In the genomic region with DNA sequence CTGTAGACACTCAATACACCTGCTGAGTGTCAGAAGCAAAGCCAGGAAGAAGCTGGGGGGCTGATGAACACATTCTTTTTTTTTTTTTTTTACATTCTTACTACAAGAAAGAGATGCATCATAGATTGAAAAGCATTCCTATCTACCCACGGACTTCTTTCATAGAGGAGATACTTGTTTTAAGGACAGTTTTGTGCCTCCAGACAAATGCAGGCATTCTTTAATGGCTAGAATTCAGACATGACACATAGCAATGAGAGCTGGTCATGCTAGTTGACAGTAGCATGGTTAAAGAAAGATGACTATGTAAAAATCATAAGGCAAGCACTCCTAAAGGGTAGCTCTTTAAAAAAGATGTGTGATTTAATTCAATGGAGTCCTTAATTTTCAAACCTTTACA, we compare ENCODE assay signal across 15 cellular contexts.
DNase-seq lines count a peak whose midpoint lies in the region; ATAC-seq and TF ChIP-seq lines count a peak whose summit lies in the region.
"Had no signal": no experiment of that assay in that cellular context is flagged by ENCODE, and none has a peak within 500 bp of the region (broad histone marks: within the 10 kb centered on the region; RNA-seq: fewer than 3 reads in every experiment).

No MANE protein-coding gene starts in this region.

- in situ Hi-C loops in SK-MEL-5 (cut with HindIII; ENCODE audit: low pct_unique_long_range_greater_than_20kb, low sequenced_read_pairs), result no loop called here

- no peaks in the 10 kb centered on the region for H3K36me3 Mint-ChIP-seq in T-helper 2 cell treated with Interferon-gamma antibody and Interleukin-4, amounts not matched to agents 5 μg/mL and 100 μg/mL, for 36 hours (ENCODE audit: low read depth)
- H3K36me3 Mint-ChIP-seq: CD14-positive monocyte had no signal

- no peak overlapping the region for H3K27ac Mint-ChIP-seq in T-helper 2 cell treated with Interferon-gamma antibody and Interleukin-4, amounts not matched to agents 5 μg/mL and 100 μg/mL, for 36 hours
- H3K27ac Mint-ChIP-seq: CD14-positive monocyte had no signal

- H3K4me3 Mint-ChIP-seq in T-helper 2 cell treated with Interferon-gamma antibody and Interleukin-4, amounts not matched to agents 5 μg/mL and 100 μg/mL, for 36 hours, result no peak overlapping the region
- H3K4me3 Mint-ChIP-seq: CD14-positive monocyte had no signal

- peak; percentile 38 for ATAC-seq in foreskin keratinocyte
- ATAC-seq in HG03460 (IDR thresholded peaks at IDR 0.05; ENCODE audit: unreplicated experiment), result no peak
- ATAC-seq: K562 had no signal

- H3K4me1 Mint-ChIP-seq in T-helper 2 cell treated with Interferon-gamma antibody and Interleukin-4, amounts not matched to agents 5 μg/mL and 100 μg/mL, for 36 hours (ENCODE audit: low read depth), result peaks cover 30% of the 10 kb centered on the region

- H3K27ac ChIP-seq in foreskin keratinocyte, result no peak overlapping the region
- H3K27ac ChIP-seq: SK-N-MC had no signal

- no peak for TF ChIP-seq CTCF in foreskin keratinocyte (conservative IDR thresholded peaks at IDR 0.05)

- H3K9me3 Mint-ChIP-seq in T-helper 2 cell treated with Interferon-gamma antibody and Interleukin-4, amounts not matched to agents 5 μg/mL and 100 μg/mL, for 36 hours, result no peaks in the 10 kb centered on the region

- peaks cover 4% of the 10 kb centered on the region for H3K4me1 ChIP-seq in foreskin keratinocyte
- H3K4me1 ChIP-seq: Caco-2 had no signal

- peaks cover 2% of the 10 kb centered on the region for H3K27me3 ChIP-seq in foreskin keratinocyte

- H3K27me3 Mint-ChIP-seq in T-helper 2 cell treated with Interferon-gamma antibody and Interleukin-4, amounts not matched to agents 5 μg/mL and 100 μg/mL, for 36 hours (ENCODE audit: low read depth), result peaks cover 32% of the 10 kb centered on the region

- peak; percentile 65 for DNase-seq in EL
- peak; percentile 19 for DNase-seq in SK-MEL-5 (ENCODE audit: low read depth, low spot score)
- peak; percentile 32 to 57 for DNase-seq in foreskin keratinocyte
- DNase-seq in AG08395 (ENCODE audit: low spot score), result no peak
- no peak for DNase-seq in T1000 (lab: John Stamatoyannopoulos, UW)
- no peak for DNase-seq in T-helper 2 cell treated with Interferon-gamma antibody and Interleukin-4, amounts not matched to agents 5 μg/mL and 100 μg/mL, for 36 hours (ENCODE audit: low spot score)
- DNase-seq: Caco-2, HCEC 1CT, NCI-H146, NCI-H2081 treated with DMSO at 0.1 percent for 48 hours, NCI-H2227 treated with DMSO at 0.1 percent for 48 hours had no signal

Comparison
In these comparisons a context has a peak if more than half of its experiments do, and no peak if none do; other contexts are left out.
1. DNase-seq: peak in EL (single experiment), SK-MEL-5 (single experiment) and foreskin keratinocyte (2 of 2); none in AG08395 (single experiment), T1000 (single experiment) and T-helper 2 cell treated with Interferon-gamma antibody and Interleukin-4, amounts not matched to agents 5 μg/mL and 100 μg/mL, for 36 hours (single experiment).